9 cellular contexts compared by ENCODE assay signal in the genomic region with DNA sequence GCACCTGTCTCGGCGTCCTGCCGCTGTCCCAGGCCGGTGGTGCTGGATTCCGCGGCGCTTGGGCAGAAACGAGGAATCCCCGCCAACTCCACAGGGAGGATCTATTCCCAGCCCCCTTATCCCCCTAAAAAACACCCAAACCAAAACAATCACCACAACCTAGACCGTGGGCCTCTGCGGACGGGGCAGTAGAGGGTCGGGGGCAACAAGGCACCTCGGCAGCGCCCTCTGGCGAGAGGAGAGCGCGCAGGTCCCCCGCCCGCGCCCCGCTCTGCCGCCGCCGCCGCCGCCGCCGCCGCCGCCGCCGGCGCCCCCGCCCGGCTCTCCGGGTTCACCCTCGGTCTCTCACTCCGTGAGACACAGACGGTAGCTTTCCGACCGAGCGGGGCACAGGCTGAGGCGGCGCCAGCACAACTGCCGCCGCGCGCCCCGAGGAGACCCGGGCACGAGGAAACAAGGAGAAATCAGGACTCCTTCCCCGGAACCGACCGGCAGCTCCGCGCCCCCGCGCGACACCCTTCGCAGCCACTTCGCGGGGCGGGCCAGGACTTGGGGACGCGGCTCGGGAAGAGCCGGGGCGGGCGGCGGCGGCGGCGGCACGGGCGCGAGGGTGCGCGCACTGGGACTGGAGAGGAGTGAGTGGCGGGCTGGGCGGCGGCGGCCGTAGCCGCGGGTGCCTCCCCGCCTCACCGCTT. TPM values are rescaled to one million over a fixed set of nuclear protein-coding genes. Genes with fewer than 3 reads are reported as not detected.
DNase-seq lines count a peak whose midpoint lies in the region; ATAC-seq and TF ChIP-seq lines count a peak whose summit lies in the region.
"Had no signal": no experiment of that assay in that cellular context is flagged by ENCODE, and none has a peak within 500 bp of the region (broad histone marks: within the 10 kb centered on the region; RNA-seq: fewer than 3 reads in every experiment).

A gene (plus strand): TSS at position 360 of the 695 bp plus-strand sequence.

- no peaks in the 10 kb centered on the region for H3K9me3 Mint-ChIP-seq in activated CD4-positive, alpha-beta memory T cell treated with anti-CD3 and anti-CD28 coated beads for 36 hours
- H3K9me3 Mint-ChIP-seq in naive thymus-derived CD4-positive, alpha-beta T cell, result peaks cover 0 to 11% (median 0%) of the 10 kb centered on the region in 11 donors

- POLR2A ChIA-PET in activated CD4-positive, alpha-beta memory T cell treated with anti-CD3 and anti-CD28 coated beads for 36 hours (lab: Charles Lee), result no interaction called here
- POLR2A ChIA-PET in naive thymus-derived CD4-positive, alpha-beta T cell (lab: Charles Lee), result no interaction called here

- no peak for TF ChIP-seq EP300 in transverse colon (IDR thresholded peaks at IDR 0.05; ENCODE audit: low read depth)

- peak in 1 of 5 experiments; percentile 26 for TF ChIP-seq CTCF in transverse colon (IDR thresholded peaks at IDR 0.05)

- no peaks in the 10 kb centered on the region for H3K4me1 ChIP-seq in naive thymus-derived CD4-positive, alpha-beta T cell (ENCODE audit: control insufficient read depth in 2 of 2, insufficient read depth in 2 of 2, low read length in 2 of 2)
- H3K4me1 ChIP-seq in transverse colon, result peaks cover 0 to 17% (median 14%) of the 10 kb centered on the region in 4 donors

- no peak within 1 kb of the TSS for H3K27ac ChIP-seq in naive thymus-derived CD4-positive, alpha-beta T cell (ENCODE audit: low read depth, low read length)
- H3K27ac ChIP-seq in transverse colon, result peak within 1 kb of the TSS in 3 of 4 donors; percentile 9 to 48 (median 20)
- H3K27ac ChIP-seq: neutrophil had no signal

- H3K27me3 ChIP-seq in naive thymus-derived CD4-positive, alpha-beta T cell (ENCODE audit: control insufficient read depth in 2 of 2, insufficient read depth in 2 of 2, low read length in 2 of 2), result peaks cover 0 to 6% of the 10 kb centered on the region in 2 donors
- H3K27me3 ChIP-seq in transverse colon, result peaks cover 57% of the 10 kb centered on the region

- CTCF ChIA-PET in activated CD4-positive, alpha-beta memory T cell treated with anti-CD3 and anti-CD28 coated beads for 36 hours (lab: Charles Lee), result no interaction called here
- CTCF ChIA-PET in naive thymus-derived CD4-positive, alpha-beta T cell (lab: Charles Lee), result no interaction called here

- in situ Hi-C loops in transverse colon (cut with MboI; ENCODE audit: low pct_ligation_motif_present in 1 of 4, low pct_unique_long_range_greater_than_20kb in 1 of 4, low sequenced_read_pairs in 3 of 4), result no loop called here

- H3K36me3 Mint-ChIP-seq in activated CD4-positive, alpha-beta memory T cell treated with anti-CD3 and anti-CD28 coated beads for 36 hours, result no peaks in the 10 kb centered on the region
- peaks cover 0 to 4% (median 0%) of the 10 kb centered on the region in 5 donors for H3K36me3 Mint-ChIP-seq in naive thymus-derived CD4-positive, alpha-beta T cell

- TF ChIP-seq POLR2A in transverse colon (IDR thresholded peaks at IDR 0.05), result no peak

- H3K9me3 ChIP-seq in naive thymus-derived CD4-positive, alpha-beta T cell (ENCODE audit: control insufficient read depth in 2 of 3, low read length in 3 of 3), result no peaks in the 10 kb centered on the region
- H3K9me3 ChIP-seq in transverse colon, result no peaks in the 10 kb centered on the region
- H3K9me3 ChIP-seq: neutrophil had no signal

- H3K4me1 Mint-ChIP-seq in activated CD4-positive, alpha-beta memory T cell treated with anti-CD3 and anti-CD28 coated beads for 36 hours (ENCODE audit: low read depth), result peaks cover 13% of the 10 kb centered on the region
- H3K4me1 Mint-ChIP-seq in naive thymus-derived CD4-positive, alpha-beta T cell, result peaks cover 0 to 17% (median 8%) of the 10 kb centered on the region in 7 donors

- peaks cover 53% of the 10 kb centered on the region for H3K27me3 Mint-ChIP-seq in activated CD4-positive, alpha-beta memory T cell treated with anti-CD3 and anti-CD28 coated beads for 36 hours
- peaks cover 56 to 73% (median 70%) of the 10 kb centered on the region in 5 donors for H3K27me3 Mint-ChIP-seq in naive thymus-derived CD4-positive, alpha-beta T cell

- intact Hi-C loops in activated CD4-positive, alpha-beta memory T cell treated with anti-CD3 and anti-CD28 coated beads for 36 hours (cut with micrococcal nuclease), result no loop called here
- intact Hi-C loops in naive thymus-derived CD4-positive, alpha-beta T cell (cut with micrococcal nuclease), result loop anchor here in 1 of 2 donors (5.0 kb wide), 1 partner anchor 560 kb away; no protein-coding TSS in a partner anchor
- intact Hi-C loops in transverse colon (cut with DNase I; ENCODE audit: low total_unique reads), result no loop called here

- H3K36me3 ChIP-seq in naive thymus-derived CD4-positive, alpha-beta T cell (ENCODE audit: control insufficient read depth in 2 of 3, insufficient read depth in 3 of 3, low read length in 3 of 3), result no peaks in the 10 kb centered on the region
- no peaks in the 10 kb centered on the region for H3K36me3 ChIP-seq in transverse colon
- H3K36me3 ChIP-seq: neutrophil had no signal

- no peak within 1 kb of the TSS for H3K27ac Mint-ChIP-seq in activated CD4-positive, alpha-beta memory T cell treated with anti-CD3 and anti-CD28 coated beads for 36 hours
- H3K27ac Mint-ChIP-seq in naive thymus-derived CD4-positive, alpha-beta T cell, result no peak within 1 kb of the TSS

- peak; percentile 64 for ATAC-seq in GM21786 (IDR thresholded peaks at IDR 0.05; ENCODE audit: unreplicated experiment)
- ATAC-seq in naive thymus-derived CD4-positive, alpha-beta T cell, result peak; percentile 56

- no peak within 1 kb of the TSS for H3K4me3 ChIP-seq in naive thymus-derived CD4-positive, alpha-beta T cell (ENCODE audit: low read length)
- peak within 1 kb of the TSS; percentile 34 to 56 (median 47) for H3K4me3 ChIP-seq in transverse colon

- WGBS in transverse colon (ENCODE audit: low coverage in 1 of 2), 2 donors, result 2% methylated on average over 23 of the region's 88 CpGs; no CpG with 5 or more reads in 1 of the 2 donors

- H3K4me3 Mint-ChIP-seq in activated CD4-positive, alpha-beta memory T cell treated with anti-CD3 and anti-CD28 coated beads for 36 hours, result peak within 1 kb of the TSS; percentile 60
- H3K4me3 Mint-ChIP-seq in naive thymus-derived CD4-positive, alpha-beta T cell, result peak within 1 kb of the TSS; percentile 60 to 85 (median 70)

- DNase-seq in DMS 273 (lab: John Stamatoyannopoulos, UW; ENCODE audit: unreplicated experiment) (peak; percentile 78), DMS 273 treated with DMSO at 0.1 percent for 48 hours (lab: John Stamatoyannopoulos, UW) (no peak), M059J (ENCODE audit: low read depth) (peak; percentile 15), fibroblast of gingiva (ENCODE audit: low read depth) (peak; percentile 2), transverse colon (no peak)
- DNase-seq in activated CD4-positive, alpha-beta memory T cell treated with anti-CD3 and anti-CD28 coated beads for 36 hours, result peak; percentile 47
- DNase-seq in naive thymus-derived CD4-positive, alpha-beta T cell, result peak in 6 of 9 donors; percentile 2 to 48 (median 10)

RNA-seq across cellular contexts. Expression of the gene that starts here (rescaled TPM):
- 0.02 TPM in 1 of 2 replicates, not detected in the other for total RNA-seq in M059J (2014; rRNA removed; shearing (Covaris generic))
- total RNA-seq in activated CD4-positive, alpha-beta memory T cell treated with anti-CD3 and anti-CD28 coated beads for 36 hours, result under 1 TPM; 0.14 to 0.19 TPM
- not detected for total RNA-seq in naive thymus-derived CD4-positive, alpha-beta T cell
- polyA plus RNA-seq in naive thymus-derived CD4-positive, alpha-beta T cell, result not detected
- 1 to 10 TPM in 1 of 4 donors, under 1 TPM in 3; 0.37 to 1.1 (median 0.71) TPM for total RNA-seq in transverse colon

Comparison
In these comparisons a context has a peak if more than half of its experiments do, and no peak if none do; other contexts are left out.
1. DNase-seq: peak in DMS 273 (single experiment) and fibroblast of gingiva (single experiment); none in DMS 273 treated with DMSO at 0.1 percent for 48 hours (single experiment) and transverse colon (single experiment).
2. Peak in DNase-seq in M059J; RNA of the gene not detected or under 1 TPM.
3. Peak in DNase-seq in activated CD4-positive, alpha-beta memory T cell treated with anti-CD3 and anti-CD28 coated beads for 36 hours; RNA of the gene not detected or under 1 TPM.
4. Peak in DNase-seq and ATAC-seq in naive thymus-derived CD4-positive, alpha-beta T cell; RNA of the gene not detected or under 1 TPM.